ENCODE assay signal across 20 cellular contexts in the genomic region with DNA sequence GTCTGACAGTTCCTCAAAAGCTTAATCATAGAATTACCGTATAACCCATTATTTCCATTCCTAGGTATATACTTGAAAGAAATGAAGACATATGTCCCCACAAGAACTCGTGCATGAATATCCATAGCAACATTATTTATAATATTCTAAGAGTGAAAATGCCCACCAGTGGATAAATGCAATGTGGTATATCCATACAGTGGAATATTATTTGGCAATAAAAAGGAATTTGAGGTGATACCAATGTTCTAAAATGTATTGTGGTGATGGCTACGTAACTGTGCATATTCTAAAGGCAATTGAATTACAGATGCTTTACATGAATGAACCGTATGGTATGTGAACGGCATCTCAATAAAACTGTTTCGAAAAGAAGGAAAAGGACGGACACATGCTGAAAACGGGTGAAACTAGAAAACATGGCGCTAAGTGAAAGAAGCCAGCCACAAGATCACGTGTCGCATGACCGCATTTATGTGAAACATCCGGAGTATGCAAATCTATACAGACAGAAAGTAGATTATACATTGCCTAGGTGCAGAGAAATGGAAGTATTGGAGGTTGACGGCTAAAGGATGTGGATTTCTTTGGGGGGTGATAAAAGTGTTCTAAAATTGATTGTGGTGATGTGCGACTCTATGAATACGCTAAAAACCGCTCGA. TPM values are rescaled to one million over a fixed set of nuclear protein-coding genes. Genes with fewer than 3 reads are reported as not detected.
"Had no signal": no experiment of that assay in that cellular context is flagged by ENCODE, and none has a peak within 500 bp of the region (broad histone marks: within the 10 kb centered on the region; RNA-seq: fewer than 3 reads in every experiment).

No MANE protein-coding gene starts in this region.

RNA-seq across cellular contexts. Expression of a gene that starts 16.0 kb away (rescaled TPM):
- total RNA-seq: activated naive CD4-positive, alpha-beta T cell treated with anti-CD3 and anti-CD28 coated beads for 36 hours; activated naive CD4-positive, alpha-beta T cell treated with anti-CD3 and anti-CD28 coated beads, Interleukin-2, amount 50 U/mL, for 72 hours; activated naive CD8-positive, alpha-beta T cell treated with anti-CD3 and anti-CD28 coated beads for 36 hours; activated naive CD8-positive, alpha-beta T cell treated with anti-CD3 and anti-CD28 coated beads, Interleukin-2, amount 10 ng/mL, durations not matched to agents 7 days and 5 days; activated T-cell treated with anti-CD3 and anti-CD28 coated beads, Interleukin-2, amount 50 U/mL, for 4 hours; activated T-cell treated with anti-CD3 and anti-CD28 coated beads, Interleukin-2, amount 50 U/mL, for 72 hours; activated T-helper 1 cell treated with anti-CD3 and anti-CD28 coated beads, Interleukin-12 subunit alpha, Interleukin-12 subunit beta, Interleukin-2, Interleukin-4 antibody, amounts not matched to agents 30 ng/mL and 10 ng/mL and 1 ng/mL, durations not matched to agents 14 hours and 24 hours and 36 hours; activated T-helper 17 cell treated with anti-CD3 and anti-CD28 coated beads, Interleukin-2, amount 50 U/mL, for 72 hours; activated T-helper 2 cell treated with anti-CD3 and anti-CD28 coated beads, Interferon-gamma antibody, Interleukin-2, Interleukin-4, amounts not matched to agents 10 μg/mL and 5 μg/mL and 100 μg/mL, durations not matched to agents 14 hours and 24 hours and 36 hours; aorta; astrocyte; body of pancreas; breast epithelium; bronchial epithelial cell; cardiac septum; cerebellum; chondrocyte had no signal
- polyA plus RNA-seq: adipose tissue, cardiac muscle cell had no signal

RNA-seq across cellular contexts. Expression of a gene that starts 29.4 kb away (rescaled TPM):
- total RNA-seq: activated naive CD4-positive, alpha-beta T cell treated with anti-CD3 and anti-CD28 coated beads for 36 hours; activated naive CD4-positive, alpha-beta T cell treated with anti-CD3 and anti-CD28 coated beads, Interleukin-2, amount 50 U/mL, for 72 hours; activated T-cell treated with anti-CD3 and anti-CD28 coated beads, Interleukin-2, amount 50 U/mL, for 72 hours; activated T-helper 1 cell treated with anti-CD3 and anti-CD28 coated beads, Interleukin-12 subunit alpha, Interleukin-12 subunit beta, Interleukin-2, Interleukin-4 antibody, amounts not matched to agents 30 ng/mL and 10 ng/mL and 1 ng/mL, durations not matched to agents 14 hours and 24 hours and 36 hours; activated T-helper 17 cell treated with anti-CD3 and anti-CD28 coated beads, Interleukin-2, amount 50 U/mL, for 72 hours; cardiac septum had no signal
- polyA plus RNA-seq: aorta had no signal

RNA-seq across cellular contexts. Expression of a gene that starts 46.8 kb away (rescaled TPM):
- total RNA-seq: ascending aorta, body of pancreas had no signal
